1 cellular context compared by ENCODE assay signal in the genomic region with DNA sequence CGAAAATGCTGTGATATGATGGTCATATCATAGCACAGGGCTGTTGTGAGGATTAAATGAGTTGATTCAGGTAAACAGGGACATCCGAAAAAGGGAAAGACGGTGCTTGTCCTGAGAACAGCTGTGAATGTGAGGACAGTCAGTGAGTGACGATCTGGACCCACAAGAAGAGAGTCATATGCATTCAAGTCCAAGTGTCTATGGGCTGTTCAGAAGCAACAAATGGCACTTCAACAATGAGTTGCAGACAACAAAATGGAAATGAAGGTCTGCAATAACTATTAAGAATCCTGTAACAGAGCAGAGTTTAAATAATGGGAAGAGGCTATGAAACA.
TF ChIP-seq lines count a peak whose summit lies in the region.

No MANE protein-coding gene starts in this region.

TF ChIP-seq in liver, 16 proteins besides CTCF, POLR2A, EP300 and RAD21:
- TF ChIP-seq, protein P1, sequence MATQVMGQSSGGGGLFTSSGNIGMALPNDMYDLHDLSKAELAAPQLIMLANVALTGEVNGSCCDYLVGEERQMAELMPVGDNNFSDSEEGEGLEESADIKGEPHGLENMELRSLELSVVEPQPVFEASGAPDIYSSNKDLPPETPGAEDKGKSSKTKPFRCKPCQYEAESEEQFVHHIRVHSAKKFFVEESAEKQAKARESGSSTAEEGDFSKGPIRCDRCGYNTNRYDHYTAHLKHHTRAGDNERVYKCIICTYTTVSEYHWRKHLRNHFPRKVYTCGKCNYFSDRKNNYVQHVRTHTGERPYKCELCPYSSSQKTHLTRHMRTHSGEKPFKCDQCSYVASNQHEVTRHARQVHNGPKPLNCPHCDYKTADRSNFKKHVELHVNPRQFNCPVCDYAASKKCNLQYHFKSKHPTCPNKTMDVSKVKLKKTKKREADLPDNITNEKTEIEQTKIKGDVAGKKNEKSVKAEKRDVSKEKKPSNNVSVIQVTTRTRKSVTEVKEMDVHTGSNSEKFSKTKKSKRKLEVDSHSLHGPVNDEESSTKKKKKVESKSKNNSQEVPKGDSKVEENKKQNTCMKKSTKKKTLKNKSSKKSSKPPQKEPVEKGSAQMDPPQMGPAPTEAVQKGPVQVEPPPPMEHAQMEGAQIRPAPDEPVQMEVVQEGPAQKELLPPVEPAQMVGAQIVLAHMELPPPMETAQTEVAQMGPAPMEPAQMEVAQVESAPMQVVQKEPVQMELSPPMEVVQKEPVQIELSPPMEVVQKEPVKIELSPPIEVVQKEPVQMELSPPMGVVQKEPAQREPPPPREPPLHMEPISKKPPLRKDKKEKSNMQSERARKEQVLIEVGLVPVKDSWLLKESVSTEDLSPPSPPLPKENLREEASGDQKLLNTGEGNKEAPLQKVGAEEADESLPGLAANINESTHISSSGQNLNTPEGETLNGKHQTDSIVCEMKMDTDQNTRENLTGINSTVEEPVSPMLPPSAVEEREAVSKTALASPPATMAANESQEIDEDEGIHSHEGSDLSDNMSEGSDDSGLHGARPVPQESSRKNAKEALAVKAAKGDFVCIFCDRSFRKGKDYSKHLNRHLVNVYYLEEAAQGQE (IDR thresholded peaks at IDR 0.05), result no peak
- TF ChIP-seq FOXA1 (IDR thresholded peaks at IDR 0.05) (no peak), EGR1 (IDR thresholded peaks at IDR 0.05; ENCODE audit: low read depth in 2 of 2) (no peak), FOXA2 (IDR thresholded peaks at IDR 0.05) (no peak)
- TF ChIP-seq, protein P2, sequence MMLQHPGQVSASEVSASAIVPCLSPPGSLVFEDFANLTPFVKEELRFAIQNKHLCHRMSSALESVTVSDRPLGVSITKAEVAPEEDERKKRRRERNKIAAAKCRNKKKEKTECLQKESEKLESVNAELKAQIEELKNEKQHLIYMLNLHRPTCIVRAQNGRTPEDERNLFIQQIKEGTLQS (IDR thresholded peaks at IDR 0.05), result no peak
TF ChIP-seq in liver: peak in this region for 0.
